In genomic region chr20:45822863-45823262, GRCh38 we compare ENCODE assay signal across 1 cellular context.
A peak's percentile ranks its signal among the peaks of the same experiment; 100 is the strongest.
TF ChIP-seq lines count a peak whose summit lies in the region.

No MANE protein-coding gene starts in this region.

TF ChIP-seq in K562, 482 proteins besides CTCF, POLR2A, EP300 and RAD21:
- TF ChIP-seq E4F1 (CRISPR knock-in tag; IDR thresholded peaks at IDR 0.05; ENCODE audit: borderline replicate concordance): no peak
- no peak for TF ChIP-seq CEBPG (CRISPR knock-in tag; IDR thresholded peaks at IDR 0.05)
- no peak for TF ChIP-seq CEBPG (tag; conservative IDR thresholded peaks at IDR 0.05 in 1 of 2, IDR thresholded peaks at IDR 0.05 in 1 of 2)
- no peak for TF ChIP-seq SAFB (IDR thresholded peaks at IDR 0.05; ENCODE audit: borderline replicate concordance, low read depth, low read length)
- TF ChIP-seq ZNF197 (CRISPR knock-in tag; IDR thresholded peaks at IDR 0.05; ENCODE audit: low read depth): no peak
- no peak for TF ChIP-seq CTBP1 (IDR thresholded peaks at IDR 0.05; ENCODE audit: borderline replicate concordance)
- peak; percentile 89 for TF ChIP-seq ZBTB33 (CRISPR knock-in tag; IDR thresholded peaks at IDR 0.05)
- no peak for TF ChIP-seq ILF3 (IDR thresholded peaks at IDR 0.05; ENCODE audit: borderline replicate concordance)
TF ChIP-seq in K562: peak in this region for 1.
